Comparison of ENCODE assay signal across 6 cellular contexts in genomic region chr16:30924797-30925645, GRCh38. TPM values are rescaled to one million over a fixed set of nuclear protein-coding genes. Genes with fewer than 3 reads are reported as not detected.
A peak's percentile ranks its signal among the peaks of the same experiment; 100 is the strongest.
DNase-seq lines count a peak whose midpoint lies in the region; ATAC-seq lines count a peak whose summit lies in the region.

No MANE protein-coding gene starts in this region.

- H3K4me1 Mint-ChIP-seq in stimulated activated naive CD8-positive, alpha-beta T cell treated with anti-CD3 and anti-CD28 coated beads, Interleukin-15, Interleukin-2, amounts not matched to agents 100 ng/mL and 50 ng/mL, for 24 hours (ENCODE audit: low read depth): peaks cover 10% of the 10 kb centered on the region

- intact Hi-C loops in right cardiac atrium (cut with DNase I): loop anchor here in 2 of 4 donors (5.0 to 10.0 kb wide), 2 partner anchors 80 to 83 kb away; no protein-coding TSS in a partner anchor

- no peaks in the 10 kb centered on the region for H3K27me3 ChIP-seq in right cardiac atrium (ENCODE audit: control insufficient read depth, insufficient read depth)

- no peak for ATAC-seq in stimulated activated naive CD8-positive, alpha-beta T cell treated with anti-CD3 and anti-CD28 coated beads, Interleukin-15, Interleukin-2, amounts not matched to agents 100 U/mL and 50 U/mL, for 24 hours
- ATAC-seq in right cardiac atrium (no peak), GM18861 (IDR thresholded peaks at IDR 0.05; ENCODE audit: unreplicated experiment) (no peak), GM18498 (IDR thresholded peaks at IDR 0.05; ENCODE audit: unreplicated experiment) (no peak)

- no peaks in the 10 kb centered on the region for H3K27me3 Mint-ChIP-seq in stimulated activated naive CD8-positive, alpha-beta T cell treated with anti-CD3 and anti-CD28 coated beads, Interleukin-15, Interleukin-2, amounts not matched to agents 100 ng/mL and 50 ng/mL, for 24 hours

- H3K4me3 Mint-ChIP-seq in stimulated activated naive CD8-positive, alpha-beta T cell treated with anti-CD3 and anti-CD28 coated beads, Interleukin-15, Interleukin-2, amounts not matched to agents 100 ng/mL and 50 ng/mL, for 24 hours: peak overlapping the region; percentile 78

- H3K4me3 ChIP-seq in right cardiac atrium (ENCODE audit: low read length): peak overlapping the region; percentile 95

- no peaks in the 10 kb centered on the region for H3K9me3 Mint-ChIP-seq in stimulated activated naive CD8-positive, alpha-beta T cell treated with anti-CD3 and anti-CD28 coated beads, Interleukin-15, Interleukin-2, amounts not matched to agents 100 ng/mL and 50 ng/mL, for 24 hours

- H3K27ac Mint-ChIP-seq in stimulated activated naive CD8-positive, alpha-beta T cell treated with anti-CD3 and anti-CD28 coated beads, Interleukin-15, Interleukin-2, amounts not matched to agents 100 ng/mL and 50 ng/mL, for 24 hours: peak overlapping the region; percentile 40

- H3K27ac ChIP-seq in right cardiac atrium (ENCODE audit: low read length): no peak overlapping the region

- 60% methylated on average over 12 of the region's 12 CpGs for WGBS in right cardiac atrium

- peaks cover 5% of the 10 kb centered on the region for H3K36me3 Mint-ChIP-seq in stimulated activated naive CD8-positive, alpha-beta T cell treated with anti-CD3 and anti-CD28 coated beads, Interleukin-15, Interleukin-2, amounts not matched to agents 100 ng/mL and 50 ng/mL, for 24 hours (ENCODE audit: low read depth)

- no peaks in the 10 kb centered on the region for H3K4me1 ChIP-seq in right cardiac atrium (ENCODE audit: control insufficient read depth, insufficient read depth, low read length)

- DNase-seq in stimulated activated naive CD8-positive, alpha-beta T cell treated with anti-CD3 and anti-CD28 coated beads, Interleukin-15, Interleukin-2, amounts not matched to agents 100 U/mL and 50 U/mL, for 24 hours: no peak
- DNase-seq in right cardiac atrium (peak in 1 of 3 donors; percentile 46), kidney glomerular epithelial cell (lab: John Stamatoyannopoulos, UW) (no peak)

- H3K9me3 ChIP-seq in right cardiac atrium (ENCODE audit: control insufficient read depth, low read length): no peaks in the 10 kb centered on the region

RNA-seq across cellular contexts. Expression of gene FBXL19, which starts 1.6 kb away (rescaled TPM):
- 1 to 10 TPM; 5.1 to 8.4 (median 6.6) TPM for total RNA-seq in right cardiac atrium
- polyA plus RNA-seq in right cardiac atrium: 8.3 TPM

RNA-seq across cellular contexts. Expression of gene ORAI3, which starts 23.8 kb away (rescaled TPM):
- 10 to 100 TPM; 11.8 to 14.6 (median 13.3) TPM for total RNA-seq in right cardiac atrium
- polyA plus RNA-seq in right cardiac atrium: 15.5 TPM

RNA-seq across cellular contexts. Expression of gene CTF1, which starts 28.6 kb away (rescaled TPM):
- total RNA-seq in right cardiac atrium: 1 to 10 TPM; 7.4 to 9.8 (median 9.1) TPM
- polyA plus RNA-seq in right cardiac atrium: 13.1 TPM

RNA-seq across cellular contexts. Expression of gene BCL7C, which starts 31.1 kb away (rescaled TPM):
- 10 to 100 TPM; 20.6 to 31.7 (median 26.3) TPM for total RNA-seq in right cardiac atrium
- 29.5 TPM for polyA plus RNA-seq in right cardiac atrium

RNA-seq across cellular contexts. Expression of gene SETD1A, which starts 32.5 kb away (rescaled TPM):
- total RNA-seq in right cardiac atrium: 10 to 100 TPM in 3 of 4 donors, 1 to 10 TPM in 1; 9.7 to 11.6 (median 10.2) TPM
- polyA plus RNA-seq in right cardiac atrium: 9.6 TPM
